In the genomic region with DNA sequence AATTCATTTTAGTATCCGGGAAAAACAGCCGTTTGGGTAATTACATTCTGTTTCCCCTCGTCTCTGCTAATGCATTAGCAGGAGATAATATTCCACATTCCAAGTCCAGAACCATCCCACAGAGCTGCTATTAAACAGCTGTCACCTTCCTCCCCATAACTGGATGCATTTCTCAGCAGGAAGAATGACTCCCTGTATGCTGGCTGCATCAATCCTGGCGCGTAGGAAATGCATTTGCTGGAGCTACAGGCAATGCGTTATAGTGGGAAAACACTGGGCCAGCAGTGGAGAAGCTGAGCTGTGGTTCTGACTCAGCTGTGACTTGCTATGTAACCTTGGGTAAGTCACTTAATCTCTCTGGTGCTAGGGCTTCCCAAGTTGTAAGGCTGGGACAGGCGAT, we compare ENCODE assay signal across 17 cellular contexts.
DNase-seq lines count a peak whose midpoint lies in the region; FAIRE-seq and TF ChIP-seq lines count a peak whose summit lies in the region.
"Had no signal": no experiment of that assay in that cellular context is flagged by ENCODE, and none has a peak within 500 bp of the region (broad histone marks: within the 10 kb centered on the region; RNA-seq: fewer than 3 reads in every experiment).

No MANE protein-coding gene starts in this region.

- H3K9me3 Mint-ChIP-seq in HFFc6 = no peaks in the 10 kb centered on the region
- H3K9me3 Mint-ChIP-seq: T-helper 2 cell treated with Interferon-gamma antibody and Interleukin-4, amounts not matched to agents 5 μg/mL and 100 μg/mL, for 36 hours had no signal

- TF ChIP-seq POLR2A in GM12892 (IDR thresholded peaks at IDR 0.05; ENCODE audit: low read depth, low read length) = no peak

- H3K27ac Mint-ChIP-seq in HFFc6 = no peak overlapping the region
- H3K27ac Mint-ChIP-seq: T-helper 2 cell treated with Interferon-gamma antibody and Interleukin-4, amounts not matched to agents 5 μg/mL and 100 μg/mL, for 36 hours had no signal

- H3K27me3 Mint-ChIP-seq in HFFc6 (ENCODE audit: insufficient read depth) = peaks cover 7% of the 10 kb centered on the region

- no peaks in the 10 kb centered on the region for H3K36me3 Mint-ChIP-seq in HFFc6 (ENCODE audit: low read depth)

- TF ChIP-seq CTCF in HFFc6 (IDR thresholded peaks at IDR 0.05) (no peak), GM13977 (IDR thresholded peaks at IDR 0.05; ENCODE audit: extremely low read depth, insufficient read depth, missing control alignments) (no peak)

- no peak overlapping the region for H3K4me3 Mint-ChIP-seq in HFFc6
- H3K4me3 Mint-ChIP-seq: T-helper 2 cell treated with Interferon-gamma antibody and Interleukin-4, amounts not matched to agents 5 μg/mL and 100 μg/mL, for 36 hours had no signal

- DNase-seq in NCI-H2171 treated with DMSO at 0.1 percent for 48 hours (lab: John Stamatoyannopoulos, UW) = peak; percentile 22
- DNase-seq in NCI-H2171 (lab: John Stamatoyannopoulos, UW) = no peak
- peak; percentile 14 for DNase-seq in SK-N-DZ (ENCODE audit: low spot score)
- DNase-seq in left kidney (ENCODE audit: low read depth, low spot score) = peak; percentile 31
- no peak for DNase-seq in GM12892 (ENCODE audit: insufficient read length)
- no peak for DNase-seq in HFFc6
- no peak for DNase-seq in LoVo (ENCODE audit: low spot score)
- no peak for DNase-seq in GM13977 (ENCODE audit: low spot score)
- DNase-seq: DND-41, NCI-H1048, NCI-H146, NCI-H2107, NCI-H510A treated with DMSO at 0.1 percent for 48 hours, SIG-M5, SW 1271 had no signal

- H3K4me1 Mint-ChIP-seq in HFFc6 (ENCODE audit: low read depth) = no peaks in the 10 kb centered on the region

- no peak for FAIRE-seq in GM12892 (lab: Jason Lieb, UNC)
- FAIRE-seq: H54 had no signal

- in situ Hi-C loops in GM13977 (cut with MboI; ENCODE audit: low pct_unique_long_range_greater_than_20kb, low sequenced_read_pairs, unreplicated experiment) = no loop called here

Comparison
In these comparisons a context has a peak if more than half of its experiments do, and no peak if none do; other contexts are left out.
1. DNase-seq: peak in NCI-H2171 treated with DMSO at 0.1 percent for 48 hours (single experiment), SK-N-DZ (single experiment) and left kidney (single experiment); none in NCI-H2171 (single experiment), GM12892 (single experiment), HFFc6 (single experiment), LoVo (single experiment) and GM13977 (single experiment).